In genomic region chr17:82524540-82524939, GRCh38 we compare ENCODE assay signal across 11 cellular contexts. TPM values are rescaled to one million over a fixed set of nuclear protein-coding genes. Genes with fewer than 3 reads are reported as not detected.
DNase-seq lines count a peak whose midpoint lies in the region; ATAC-seq and TF ChIP-seq lines count a peak whose summit lies in the region.
"Had no signal": no experiment of that assay in that cellular context is flagged by ENCODE, and none has a peak within 500 bp of the region (broad histone marks: within the 10 kb centered on the region; RNA-seq: fewer than 3 reads in every experiment).

No MANE protein-coding gene starts in this region.

- no peak overlapping the region for H3K9ac ChIP-seq in GM23248

- H3K27me3 Mint-ChIP-seq in CD8-positive, alpha-beta memory T cell, result no peaks in the 10 kb centered on the region
- H3K27me3 Mint-ChIP-seq in activated T-helper 17 cell treated with anti-CD3 and anti-CD28 coated beads, Interleukin-2, amount 50 U/mL, for 72 hours, result no peaks in the 10 kb centered on the region
- no peaks in the 10 kb centered on the region for H3K27me3 Mint-ChIP-seq in nephron progenitor cell (ENCODE audit: low read depth, poor library complexity)
- H3K27me3 Mint-ChIP-seq in activated naive CD4-positive, alpha-beta T cell treated with anti-CD3 and anti-CD28 coated beads, Interleukin-2, amount 10 ng/mL, durations not matched to agents 7 days and 5 days, result no peaks in the 10 kb centered on the region
- H3K27me3 Mint-ChIP-seq: activated CD4-positive, alpha-beta T cell treated with anti-CD3 and anti-CD28 coated beads for 36 hours had no signal

- no peak overlapping the region for H3K27ac ChIP-seq in CD8-positive, alpha-beta memory T cell (ENCODE audit: low read depth, low read length)
- no peak overlapping the region for H3K27ac ChIP-seq in GM23248

- no peak for ATAC-seq in activated T-helper 17 cell treated with anti-CD3 and anti-CD28 coated beads, Interleukin-2, amount 50 U/mL, for 72 hours (replicated peaks)
- ATAC-seq: activated CD4-positive, alpha-beta T cell treated with anti-CD3 and anti-CD28 coated beads for 36 hours; upper lobe of right lung had no signal

- peaks cover 16% of the 10 kb centered on the region for H3F3A ChIP-seq in GM23248 (ENCODE audit: insufficient read depth)

- no peak overlapping the region for H3K4me3 ChIP-seq in CD8-positive, alpha-beta memory T cell (ENCODE audit: low read length)
- H3K4me3 ChIP-seq in GM23248, result no peak overlapping the region
- H3K4me3 ChIP-seq: upper lobe of right lung had no signal

- no peak for DNase-seq in CD8-positive, alpha-beta memory T cell
- DNase-seq in NCI-H1105 treated with DMSO at 0.1 percent for 48 hours (lab: John Stamatoyannopoulos, UW) (peak; percentile 87), nephron progenitor cell (no peak), iPS-NIHi7 (ENCODE audit: extremely low spot score) (no peak), GM23248 (no peak), DMS114 treated with DMSO at 0.1 percent for 48 hours (lab: John Stamatoyannopoulos, UW; ENCODE audit: unreplicated experiment) (no peak)
- no peak for DNase-seq in activated naive CD4-positive, alpha-beta T cell treated with anti-CD3 and anti-CD28 coated beads, Interleukin-2, amount 10 ng/mL, durations not matched to agents 7 days and 5 days
- DNase-seq: activated CD4-positive, alpha-beta T cell treated with anti-CD3 and anti-CD28 coated beads for 36 hours; EL; upper lobe of right lung had no signal

- no peaks in the 10 kb centered on the region for H3K36me3 ChIP-seq in CD8-positive, alpha-beta memory T cell (ENCODE audit: insufficient read depth, low read length)
- H3K36me3 ChIP-seq in GM23248 (ENCODE audit: low read depth), result no peaks in the 10 kb centered on the region
- H3K36me3 ChIP-seq: upper lobe of right lung had no signal

- no peak overlapping the region for H3K4me2 ChIP-seq in GM23248 (ENCODE audit: unreplicated experiment)

- peak overlapping the region in 5 of 8 donors; percentile 33 to 92 (median 62) for H3K27ac Mint-ChIP-seq in CD8-positive, alpha-beta memory T cell
- H3K27ac Mint-ChIP-seq in activated T-helper 17 cell treated with anti-CD3 and anti-CD28 coated beads, Interleukin-2, amount 50 U/mL, for 72 hours, result peak overlapping the region; percentile 59
- H3K27ac Mint-ChIP-seq in nephron progenitor cell, result peak overlapping the region; percentile 90
- H3K27ac Mint-ChIP-seq in activated naive CD4-positive, alpha-beta T cell treated with anti-CD3 and anti-CD28 coated beads, Interleukin-2, amount 10 ng/mL, durations not matched to agents 7 days and 5 days, result no peak overlapping the region
- H3K27ac Mint-ChIP-seq: activated CD4-positive, alpha-beta T cell treated with anti-CD3 and anti-CD28 coated beads for 36 hours had no signal

- H2AFZ ChIP-seq in GM23248, result no peak overlapping the region

- H3K9me3 Mint-ChIP-seq in CD8-positive, alpha-beta memory T cell, result no peaks in the 10 kb centered on the region
- no peaks in the 10 kb centered on the region for H3K9me3 Mint-ChIP-seq in activated T-helper 17 cell treated with anti-CD3 and anti-CD28 coated beads, Interleukin-2, amount 50 U/mL, for 72 hours
- no peaks in the 10 kb centered on the region for H3K9me3 Mint-ChIP-seq in nephron progenitor cell
- H3K9me3 Mint-ChIP-seq in activated naive CD4-positive, alpha-beta T cell treated with anti-CD3 and anti-CD28 coated beads, Interleukin-2, amount 10 ng/mL, durations not matched to agents 7 days and 5 days, result no peaks in the 10 kb centered on the region

- H4K20me1 ChIP-seq in GM23248 (ENCODE audit: insufficient read depth), result peaks cover 26% of the 10 kb centered on the region

- no peak for TF ChIP-seq CTCF in nephron progenitor cell (IDR thresholded peaks at IDR 0.05)

- H3K79me2 ChIP-seq in GM23248 (ENCODE audit: insufficient read depth), result peaks cover 93% of the 10 kb centered on the region

- no peaks in the 10 kb centered on the region for H3K9me3 ChIP-seq in CD8-positive, alpha-beta memory T cell (ENCODE audit: low read length)
- H3K9me3 ChIP-seq in GM23248 (ENCODE audit: low read depth), result no peaks in the 10 kb centered on the region
- H3K9me3 ChIP-seq: upper lobe of right lung had no signal

- no peaks in the 10 kb centered on the region for H3K27me3 ChIP-seq in CD8-positive, alpha-beta memory T cell (ENCODE audit: insufficient read depth, low read length, poor library complexity, severe bottlenecking)
- no peaks in the 10 kb centered on the region for H3K27me3 ChIP-seq in GM23248 (replicated peaks; ENCODE audit: insufficient read depth)
- H3K27me3 ChIP-seq: upper lobe of right lung had no signal

- WGBS in GM23248 (ENCODE audit: low coverage in 1 of 2, low lambda C conversion rate in 2 of 2, missing lambda C conversion rate in 2 of 2), 2 experiments, result 38 to 40% methylated on average over 4 of the region's 4 CpGs

- H3K4me1 ChIP-seq in CD8-positive, alpha-beta memory T cell (ENCODE audit: insufficient read depth, low read length), result peaks cover 23% of the 10 kb centered on the region
- H3K4me1 ChIP-seq in GM23248 (ENCODE audit: insufficient read depth), result peaks cover 20% of the 10 kb centered on the region

- H3K4me3 Mint-ChIP-seq in CD8-positive, alpha-beta memory T cell, result peak overlapping the region in 5 of 7 donors; percentile 17 to 54 (median 37)
- H3K4me3 Mint-ChIP-seq in activated T-helper 17 cell treated with anti-CD3 and anti-CD28 coated beads, Interleukin-2, amount 50 U/mL, for 72 hours, result peak overlapping the region; percentile 34
- no peak overlapping the region for H3K4me3 Mint-ChIP-seq in nephron progenitor cell
- H3K4me3 Mint-ChIP-seq in activated naive CD4-positive, alpha-beta T cell treated with anti-CD3 and anti-CD28 coated beads, Interleukin-2, amount 10 ng/mL, durations not matched to agents 7 days and 5 days, result no peak overlapping the region
- H3K4me3 Mint-ChIP-seq: activated CD4-positive, alpha-beta T cell treated with anti-CD3 and anti-CD28 coated beads for 36 hours had no signal

- H3K4me1 Mint-ChIP-seq in CD8-positive, alpha-beta memory T cell, result peaks cover 51 to 78% (median 66%) of the 10 kb centered on the region in 3 donors
- H3K4me1 Mint-ChIP-seq in activated T-helper 17 cell treated with anti-CD3 and anti-CD28 coated beads, Interleukin-2, amount 50 U/mL, for 72 hours, result peaks cover 42% of the 10 kb centered on the region
- peaks cover 66% of the 10 kb centered on the region for H3K4me1 Mint-ChIP-seq in nephron progenitor cell
- peaks cover 52% of the 10 kb centered on the region for H3K4me1 Mint-ChIP-seq in activated naive CD4-positive, alpha-beta T cell treated with anti-CD3 and anti-CD28 coated beads, Interleukin-2, amount 10 ng/mL, durations not matched to agents 7 days and 5 days

- CTCF ChIA-PET in CD8-positive, alpha-beta memory T cell (lab: Charles Lee), result no interaction called here
- CTCF ChIA-PET in activated naive CD4-positive, alpha-beta T cell treated with anti-CD3 and anti-CD28 coated beads, Interleukin-2, amount 10 ng/mL, durations not matched to agents 7 days and 5 days (lab: Charles Lee), result no interaction called here

- no peaks in the 10 kb centered on the region for H3K9me2 ChIP-seq in GM23248 (ENCODE audit: insufficient read depth)

- in situ Hi-C loops in GM23248 (cut with MboI), result no loop called here

- POLR2A ChIA-PET in CD8-positive, alpha-beta memory T cell (lab: Charles Lee), result no interaction called here

- H3K36me3 Mint-ChIP-seq in CD8-positive, alpha-beta memory T cell, result peaks cover 0 to 9% (median 2%) of the 10 kb centered on the region in 3 donors
- H3K36me3 Mint-ChIP-seq in activated T-helper 17 cell treated with anti-CD3 and anti-CD28 coated beads, Interleukin-2, amount 50 U/mL, for 72 hours (ENCODE audit: low read depth), result peaks cover 33% of the 10 kb centered on the region
- H3K36me3 Mint-ChIP-seq in nephron progenitor cell (ENCODE audit: low read depth), result peaks cover 25% of the 10 kb centered on the region
- H3K36me3 Mint-ChIP-seq in activated naive CD4-positive, alpha-beta T cell treated with anti-CD3 and anti-CD28 coated beads, Interleukin-2, amount 10 ng/mL, durations not matched to agents 7 days and 5 days, result peaks cover 18% of the 10 kb centered on the region

RNA-seq across cellular contexts. Expression of gene FOXK2, which starts 5.0 kb away (rescaled TPM):
- 10 to 100 TPM; 63.9 to 71.2 TPM for total RNA-seq in CD8-positive, alpha-beta memory T cell
- polyA plus RNA-seq in CD8-positive, alpha-beta memory T cell, result 8.2 TPM
- total RNA-seq in activated T-helper 17 cell treated with anti-CD3 and anti-CD28 coated beads, Interleukin-2, amount 50 U/mL, for 72 hours, result 10 to 100 TPM; 38.2 to 59.4 TPM
- 38.4 and 43.0 TPM in 2 replicates for total RNA-seq in GM23248 (2014; rRNA removed; shearing (Covaris generic))
- 5.6 and 6.6 TPM in 2 replicates for polyA plus RNA-seq in GM23248 (2016; fragmentation: Nextera tagmentation; extraction: Ambion mirVana)

Comparison
In these comparisons a context has a peak if more than half of its experiments do, and no peak if none do; other contexts are left out.
1. H3K4me3 Mint-ChIP-seq: peak in CD8-positive, alpha-beta memory T cell (5 of 7) and activated T-helper 17 cell treated with anti-CD3 and anti-CD28 coated beads, Interleukin-2, amount 50 U/mL, for 72 hours (single experiment); none in nephron progenitor cell (single experiment) and activated naive CD4-positive, alpha-beta T cell treated with anti-CD3 and anti-CD28 coated beads, Interleukin-2, amount 10 ng/mL, durations not matched to agents 7 days and 5 days (single experiment).